In genomic region chr10:119305860-119306513, GRCh38 we compare ENCODE assay signal across 7 cellular contexts.
DNase-seq lines count a peak whose midpoint lies in the region; ATAC-seq and TF ChIP-seq lines count a peak whose summit lies in the region.

No MANE protein-coding gene starts in this region.

- H3K36me3 ChIP-seq in esophagus squamous epithelium = no peaks in the 10 kb centered on the region
- no peaks in the 10 kb centered on the region for H3K36me3 ChIP-seq in psoas muscle (ENCODE audit: insufficient read depth in 1 of 2, low read depth in 1 of 2)
- no peaks in the 10 kb centered on the region for H3K36me3 ChIP-seq in testis (ENCODE audit: low read depth, missing control alignments)

- DNase-seq in NK-92 (lab: John Stamatoyannopoulos, UW; ENCODE audit: unreplicated experiment) (peak; percentile 31), esophagus squamous epithelium (lab: John Stamatoyannopoulos, UW) (peak; percentile 19), psoas muscle (peak; percentile 70 to 80), testis (no peak)
- peak; percentile 92 for DNase-seq in activated CD8-positive, alpha-beta memory T cell treated with anti-CD3 and anti-CD28 coated beads, Interleukin-2, amount 50 U/mL, for 1 hour (ENCODE audit: extremely low read depth)

- H3K4me1 ChIP-seq in esophagus squamous epithelium (peaks cover 14 to 94% (median 70%) of the 10 kb centered on the region in 3 donors), psoas muscle (no peaks in the 10 kb centered on the region), testis (no peaks in the 10 kb centered on the region)

- no peak for TF ChIP-seq CTCF in esophagus squamous epithelium (IDR thresholded peaks at IDR 0.05)
- no peak for TF ChIP-seq CTCF in psoas muscle (IDR thresholded peaks at IDR 0.05)
- TF ChIP-seq CTCF in testis (IDR thresholded peaks at IDR 0.05) = no peak

- ATAC-seq in GM18520 (IDR thresholded peaks at IDR 0.05; ENCODE audit: unreplicated experiment) (peak; percentile 45), HG02885 (IDR thresholded peaks at IDR 0.05; ENCODE audit: poor library complexity, unreplicated experiment) (peak; percentile 54), psoas muscle (peak in 3 of 4 donors; percentile 62 to 81 (median 78))

- no peaks in the 10 kb centered on the region for H3K9me3 ChIP-seq in esophagus squamous epithelium
- H3K9me3 ChIP-seq in psoas muscle = no peaks in the 10 kb centered on the region
- H3K9me3 ChIP-seq in testis = no peaks in the 10 kb centered on the region

- intact Hi-C loops in esophagus squamous epithelium (cut with DNase I) = loop anchor here (10.0 kb wide), 1 partner anchor 91 kb away; no protein-coding TSS in a partner anchor
- intact Hi-C loops in psoas muscle (cut with DNase I) = no loop called here
- intact Hi-C loops in testis (cut with DNase I; ENCODE audit: low total_unique reads) = no loop called here

- H3K27me3 ChIP-seq in esophagus squamous epithelium = no peaks in the 10 kb centered on the region
- H3K27me3 ChIP-seq in psoas muscle (ENCODE audit: insufficient read depth in 3 of 3, low read length in 2 of 3) = no peaks in the 10 kb centered on the region
- no peaks in the 10 kb centered on the region for H3K27me3 ChIP-seq in testis

- H3K27ac ChIP-seq in esophagus squamous epithelium (peak overlapping the region; percentile 58 to 92 (median 74)), psoas muscle (peak overlapping the region; percentile 63), testis (no peak overlapping the region)

- 2 to 15% methylated on average over 7 to 9 of the region's 11 CpGs for WGBS in esophagus squamous epithelium, 2 donors
- WGBS in psoas muscle, 3 donors = 38 to 51% (median 48%) methylated on average over 11 of the region's 11 CpGs
- WGBS in testis, 2 donors = 60 to 69% methylated on average over 11 of the region's 11 CpGs

- TF ChIP-seq POLR2A in esophagus squamous epithelium (IDR thresholded peaks at IDR 0.05) (peak in 1 of 4 donors; percentile 14), testis (IDR thresholded peaks at IDR 0.05) (no peak)

- H3K4me3 ChIP-seq in esophagus squamous epithelium = peak overlapping the region in 1 of 4 donors; percentile 44
- H3K4me3 ChIP-seq in psoas muscle = no peak overlapping the region
- H3K4me3 ChIP-seq in testis = no peak overlapping the region

Comparison
In these comparisons a context has a peak if more than half of its experiments do, and no peak if none do; other contexts are left out.
1. H3K27ac ChIP-seq: peak in esophagus squamous epithelium (4 of 4) and psoas muscle (single experiment); none in testis (0 of 2).
2. Peak in every context shown above with its lines, with median percentiles within 50 percentile points of each other: ATAC-seq.